19 cellular contexts compared by ENCODE assay signal in genomic region chr11:45265963-45266692, GRCh38. TPM values are rescaled to one million over a fixed set of nuclear protein-coding genes. Genes with fewer than 3 reads are reported as not detected.
"Had no signal": no experiment of that assay in that cellular context is flagged by ENCODE, and none has a peak within 500 bp of the region (broad histone marks: within the 10 kb centered on the region; RNA-seq: fewer than 3 reads in every experiment).

No MANE protein-coding gene starts in this region.

- H3K4me3 ChIP-seq: gastrocnemius medialis, neural progenitor cell, psoas muscle, stomach, tibial nerve had no signal

- H3K79me2 ChIP-seq: parathyroid adenoma had no signal

- H3K9ac ChIP-seq: neural progenitor cell, parathyroid adenoma had no signal

- H3K36me3 ChIP-seq: gastrocnemius medialis, neural progenitor cell, stomach, tibial nerve had no signal

- DNase-seq: activated CD4-positive, alpha-beta T cell treated with anti-CD3 and anti-CD28 coated beads for 1 hour; activated gamma-delta T cell; activated naive CD8-positive, alpha-beta T cell treated with anti-CD3 and anti-CD28 coated beads, Interleukin-2, amount 10 ng/mL, durations not matched to agents 7 days and 5 days; central memory CD4-positive, alpha-beta T cell; gastrocnemius medialis; hippocampal formation; left cardiac atrium; mammary epithelial cell; naive thymus-derived CD8-positive, alpha-beta T cell; occipital lobe; psoas muscle; stimulated activated naive B cell treated with anti-CD40 and anti-IgM and Interleukin-4, amounts not matched to agents 10 μg/mL and 1 μg/mL and 100 μg/mL, for 72 hours; stomach had no signal

- H3K27ac ChIP-seq: gastrocnemius medialis, neural progenitor cell, parathyroid adenoma, psoas muscle, stomach had no signal

- H2AFZ ChIP-seq: neural progenitor cell, parathyroid adenoma had no signal

- H3K9me3 ChIP-seq: gastrocnemius medialis, psoas muscle, stomach had no signal

- ATAC-seq: gastrocnemius medialis; naive thymus-derived CD8-positive, alpha-beta T cell; psoas muscle; stimulated activated naive B cell treated with anti-CD40 and anti-IgM and Interleukin-4, amounts not matched to agents 10 μg/mL and 1 μg/mL and 100 μg/mL, for 72 hours had no signal

- H3K4me1 ChIP-seq: gastrocnemius medialis, parathyroid adenoma, psoas muscle, stomach, tibial nerve had no signal

RNA-seq across cellular contexts. Expression of gene SYT13, which starts 20.0 kb away (rescaled TPM):
- total RNA-seq: activated CD4-positive, alpha-beta memory T cell treated with anti-CD3 and anti-CD28 coated beads, Interleukin-2, amount 10 ng/mL, durations not matched to agents 7 days and 5 days; activated CD4-positive, alpha-beta T cell treated with anti-CD3 and anti-CD28 coated beads, Interleukin-2, amount 10 ng/mL, durations not matched to agents 7 days and 5 days; activated naive CD8-positive, alpha-beta T cell treated with anti-CD3 and anti-CD28 coated beads, Interleukin-2, amount 10 ng/mL, durations not matched to agents 7 days and 5 days; naive thymus-derived CD8-positive, alpha-beta T cell; T-helper 1 cell treated with Interleukin-12 subunit alpha and Interleukin-12 subunit beta and Interleukin-4 antibody, amounts not matched to agents 30 ng/mL and 1 ng/mL, for 36 hours had no signal
